In genomic region chr12:8661016-8661415, GRCh38 we compare ENCODE assay signal across 31 cellular contexts. TPM values are rescaled to one million over a fixed set of nuclear protein-coding genes. Genes with fewer than 3 reads are reported as not detected.
A peak's percentile ranks its signal among the peaks of the same experiment; 100 is the strongest.
DNase-seq lines count a peak whose midpoint lies in the region; ATAC-seq and TF ChIP-seq lines count a peak whose summit lies in the region.
"Had no signal": no experiment of that assay in that cellular context is flagged by ENCODE, and none has a peak within 500 bp of the region (broad histone marks: within the 10 kb centered on the region; RNA-seq: fewer than 3 reads in every experiment).

No MANE protein-coding gene starts in this region.

- H3K9me3 ChIP-seq in right atrium auricular region (no peaks in the 10 kb centered on the region), osteoblast (ENCODE audit: low read depth, low read length) (no peaks in the 10 kb centered on the region), PC-3 (ENCODE audit: low read length) (no peaks in the 10 kb centered on the region)
- H3K9me3 ChIP-seq: A549, BE2C, psoas muscle, upper lobe of left lung had no signal

- ATAC-seq in Right ventricle myocardium inferior (no peak), foreskin keratinocyte (no peak), PC-3 (no peak)
- ATAC-seq: A549; activated CD8-positive, alpha-beta T cell treated with anti-CD3 and anti-CD28 coated beads, Interleukin-2, amount 10 ng/mL, durations not matched to agents 7 days and 5 days; activated T-helper 17 cell treated with anti-CD3 and anti-CD28 coated beads, Interleukin-2, amount 50 U/mL, for 72 hours; natural killer cell; psoas muscle; T-cell had no signal

- CTCF ChIA-PET in PC-3 (lab: Charles Lee): no interaction called here

- no peaks in the 10 kb centered on the region for H3K9me2 ChIP-seq in PC-3 (replicated peaks; ENCODE audit: low read length)

- no peak for TF ChIP-seq CTCF in right atrium auricular region (IDR thresholded peaks at IDR 0.05)
- no peak for TF ChIP-seq CTCF in foreskin keratinocyte (conservative IDR thresholded peaks at IDR 0.05)
- no peak for TF ChIP-seq CTCF in osteoblast (IDR thresholded peaks at IDR 0.05; ENCODE audit: extremely low read depth, low read depth, low read length)
- no peak for TF ChIP-seq CTCF in PC-3 (conservative IDR thresholded peaks at IDR 0.05; ENCODE audit: low read depth, low read length)

- DNase-seq in right atrium auricular region (ENCODE audit: low spot score): no peak
- no peak for DNase-seq in Right ventricle myocardium inferior (ENCODE audit: missing footprints)
- no peak for DNase-seq in foreskin keratinocyte
- DNase-seq in osteoblast (ENCODE audit: insufficient read length, low spot score, missing footprints): no peak
- no peak for DNase-seq in PC-3
- DNase-seq in LoVo (ENCODE audit: low spot score): no peak
- DNase-seq in OCI-M1 (lab: John Stamatoyannopoulos, UW): no peak
- DNase-seq in effector CD4-positive, alpha-beta T cell: no peak
- DNase-seq: activated CD4-positive, alpha-beta T cell treated with anti-CD3 and anti-CD28 coated beads for 4 hours; activated CD8-positive, alpha-beta T cell treated with anti-CD3 and anti-CD28 coated beads, Interleukin-2, amount 10 ng/mL, durations not matched to agents 7 days and 5 days; BE2C; CD8-positive, alpha-beta memory T cell; cortex of kidney; glutamatergic neuron; natural killer cell; NCI-H1092 treated with DMSO at 0.1 percent for 48 hours; NCI-H1694 treated with DMSO at 0.1 percent for 48 hours; NCI-H2171; NCI-H510A; psoas muscle; stimulated activated CD4-positive, alpha-beta T cell treated with anti-CD3 and anti-CD28 coated beads, Interleukin-15, amount 100 ng/mL, for 24 hours; stimulated activated CD4-positive, alpha-beta T cell treated with anti-CD3 and anti-CD28 coated beads, Interleukin-4, amount 100 ng/mL, for 4 hours; T-cell; upper lobe of left lung; WERI-Rb-1 had no signal

- intact Hi-C loops in Right ventricle myocardium inferior (cut with DNase I): no loop called here
- intact Hi-C loops in PC-3 (cut with micrococcal nuclease): no loop called here

- H3K27ac ChIP-seq in right atrium auricular region (peak overlapping the region in 1 of 2 donors; percentile 79), foreskin keratinocyte (peak overlapping the region; percentile 20), osteoblast (ENCODE audit: low read depth, low read length) (no peak overlapping the region), PC-3 (ENCODE audit: low read length) (no peak overlapping the region)
- H3K27ac ChIP-seq: A549, cardiac muscle cell, psoas muscle, upper lobe of left lung, WERI-Rb-1 had no signal

- H2AFZ ChIP-seq in osteoblast (ENCODE audit: low read length) (peak overlapping the region; percentile 33), PC-3 (ENCODE audit: low read length) (no peak overlapping the region)

- no peaks in the 10 kb centered on the region for H3K27me3 ChIP-seq in right atrium auricular region
- H3K27me3 ChIP-seq in foreskin keratinocyte: no peaks in the 10 kb centered on the region
- H3K27me3 ChIP-seq in osteoblast (ENCODE audit: insufficient read depth, low read length): no peaks in the 10 kb centered on the region
- peaks cover 22% of the 10 kb centered on the region for H3K27me3 ChIP-seq in PC-3 (ENCODE audit: low read length)
- H3K27me3 ChIP-seq: BE2C, cardiac muscle cell, upper lobe of left lung had no signal

- H4K20me1 ChIP-seq in osteoblast (ENCODE audit: insufficient read depth, low read length) (no peaks in the 10 kb centered on the region), PC-3 (ENCODE audit: low read length) (no peaks in the 10 kb centered on the region)

- no peaks in the 10 kb centered on the region for H3K4me1 ChIP-seq in right atrium auricular region
- H3K4me1 ChIP-seq in foreskin keratinocyte: peaks cover 30% of the 10 kb centered on the region
- peaks cover 20% of the 10 kb centered on the region for H3K4me1 ChIP-seq in osteoblast (ENCODE audit: insufficient read depth, low read length)
- no peaks in the 10 kb centered on the region for H3K4me1 ChIP-seq in PC-3 (ENCODE audit: insufficient read depth, low read length)
- H3K4me1 ChIP-seq: A549, BE2C, psoas muscle had no signal

- POLR2A ChIA-PET in PC-3 (lab: Charles Lee; ENCODE audit: unreplicated experiment): no interaction called here

- H3F3A ChIP-seq in PC-3 (ENCODE audit: low read length, unreplicated experiment): no peaks in the 10 kb centered on the region

- H3K79me2 ChIP-seq in osteoblast (ENCODE audit: insufficient read depth, low read length): no peaks in the 10 kb centered on the region
- H3K79me2 ChIP-seq in PC-3 (ENCODE audit: low read length): no peaks in the 10 kb centered on the region

- H3K4me2 ChIP-seq in osteoblast (ENCODE audit: insufficient read depth, low read length) (peak overlapping the region; percentile 53), PC-3 (ENCODE audit: low read length) (no peak overlapping the region)
- H3K4me2 ChIP-seq: A549 had no signal

- H3K4me3 ChIP-seq in right atrium auricular region (peak overlapping the region; percentile 23 to 35), osteoblast (ENCODE audit: insufficient read depth, low read length) (no peak overlapping the region), PC-3 (ENCODE audit: low read length) (no peak overlapping the region)
- H3K4me3 ChIP-seq: A549, cardiac muscle cell, psoas muscle, upper lobe of left lung had no signal

- no TSS peak for BruUV-seq in PC-3 (replicated peaks; lab: Mats Ljungman, UMichigan)

- no peaks in the 10 kb centered on the region for H3K36me3 ChIP-seq in right atrium auricular region
- no peaks in the 10 kb centered on the region for H3K36me3 ChIP-seq in osteoblast (ENCODE audit: insufficient read depth, low read length)
- H3K36me3 ChIP-seq in PC-3 (ENCODE audit: low read depth, low read length): no peaks in the 10 kb centered on the region
- H3K36me3 ChIP-seq: BE2C, cardiac muscle cell, upper lobe of left lung, WERI-Rb-1 had no signal

- H3K9ac ChIP-seq in PC-3 (ENCODE audit: low read length): no peak overlapping the region

RNA-seq across cellular contexts. Expression of gene MFAP5, which starts 1.6 kb away (rescaled TPM):
- total RNA-seq in right atrium auricular region: 100 to 1,000 TPM in 1 of 2 donors, 10 to 100 TPM in 1; 22.1 to 104 TPM
- total RNA-seq in Right ventricle myocardium inferior: 56.0 TPM
- total RNA-seq in foreskin keratinocyte: 158 and 191 TPM in 2 replicates
- polyA plus RNA-seq in foreskin keratinocyte: 233 and 246 TPM in 2 replicates
- 57.9 and 88.4 TPM in 2 replicates for total RNA-seq in osteoblast
- not detected in 2 replicates for total RNA-seq in PC-3 (2014; rRNA removed)
- total RNA-seq: activated CD8-positive, alpha-beta T cell treated with anti-CD3 and anti-CD28 coated beads, Interleukin-2, amount 10 ng/mL, durations not matched to agents 7 days and 5 days; activated T-helper 17 cell treated with anti-CD3 and anti-CD28 coated beads, Interleukin-2, amount 50 U/mL, for 72 hours; cardiac muscle cell; CD8-positive, alpha-beta memory T cell; mononuclear cell; natural killer cell; T-cell had no signal
- polyA plus RNA-seq: cardiac muscle cell; CD8-positive, alpha-beta memory T cell had no signal

RNA-seq across cellular contexts. Expression of gene RIMKLB, which starts 36.8 kb away (rescaled TPM):
- total RNA-seq in right atrium auricular region (10 to 100 TPM in 1 of 2 donors, 1 to 10 TPM in 1; 9.7 to 10.7 TPM), Right ventricle myocardium inferior (12.5 TPM), foreskin keratinocyte (35.5 and 39.8 TPM in 2 replicates), osteoblast (29.8 and 35.5 TPM in 2 replicates), PC-3 (2014; rRNA removed) (1.3 and 4.9 TPM in 2 replicates)
- 12.5 and 15.6 TPM in 2 replicates for polyA plus RNA-seq in foreskin keratinocyte

RNA-seq across cellular contexts. Expression of gene AICDA, which starts 48.4 kb away (rescaled TPM):
- under 1 TPM in 1 of 2 donors, not detected in 1; 0.12 TPM for total RNA-seq in right atrium auricular region
- total RNA-seq in Right ventricle myocardium inferior: 0.08 TPM
- total RNA-seq in foreskin keratinocyte: not detected in 2 replicates
- 0.02 TPM in 1 of 2 replicates, not detected in the other for polyA plus RNA-seq in foreskin keratinocyte
- total RNA-seq in osteoblast: not detected in 2 replicates
- total RNA-seq in PC-3 (2014; rRNA removed): not detected in 2 replicates
- total RNA-seq: activated CD8-positive, alpha-beta T cell treated with anti-CD3 and anti-CD28 coated beads, Interleukin-2, amount 10 ng/mL, durations not matched to agents 7 days and 5 days; activated T-helper 17 cell treated with anti-CD3 and anti-CD28 coated beads, Interleukin-2, amount 50 U/mL, for 72 hours; MCF 10A; mononuclear cell; natural killer cell; psoas muscle had no signal
- polyA plus RNA-seq: cardiac muscle cell; CD8-positive, alpha-beta memory T cell; liver had no signal

Comparison
In these comparisons a context has a peak if more than half of its experiments do, and no peak if none do; other contexts are left out.
1. H3K4me3 ChIP-seq: peak in right atrium auricular region (2 of 2); none in osteoblast (single experiment) and PC-3 (single experiment).
2. RNA of gene MFAP5, which starts 1.6 kb away (total RNA-seq): 158 to 191 TPM in foreskin keratinocyte, 22.1 to 104 TPM in right atrium auricular region, 57.9 to 88.4 TPM in osteoblast and 56.0 TPM in Right ventricle myocardium inferior (single experiment); not detected in PC-3; every median in the first group is over 10 times any median in the second.